Comparison of ENCODE assay signal across 7 cellular contexts in the genomic region with DNA sequence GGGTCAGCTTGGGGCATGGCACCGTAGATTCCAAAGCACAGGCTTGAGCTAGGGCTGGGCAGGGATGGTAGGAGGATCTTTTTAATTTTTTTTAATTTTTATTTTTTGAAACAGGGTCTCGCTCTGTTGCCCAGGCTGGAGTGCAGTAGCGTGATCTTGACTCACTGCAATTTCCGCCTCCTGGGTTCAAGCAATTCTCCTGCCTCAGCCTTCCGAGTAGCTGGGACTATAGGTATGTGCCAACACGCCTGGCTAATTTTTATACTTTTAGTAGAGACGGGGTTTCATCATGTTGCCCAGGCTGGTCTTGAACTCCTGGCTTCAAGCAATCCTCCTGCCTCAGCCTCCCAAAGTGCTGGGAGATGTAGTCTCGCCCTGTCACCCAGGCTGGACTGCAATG. TPM values are rescaled to one million over a fixed set of nuclear protein-coding genes. Genes with fewer than 3 reads are reported as not detected.
DNase-seq lines count a peak whose midpoint lies in the region; ATAC-seq and TF ChIP-seq lines count a peak whose summit lies in the region.
"Not testable (repeated sequence)": the region's sequence is repeated elsewhere in the genome, so short reads cannot be mapped to it uniquely, and the experiment has no call there.

No MANE protein-coding gene starts in this region.

- H3F3A ChIP-seq in OCI-LY1 (ENCODE audit: insufficient read depth, low read length), result not testable (repeated sequence)

- not testable (repeated sequence) for H2AFZ ChIP-seq in OCI-LY1 (ENCODE audit: low read length)

- H3K4me3 Mint-ChIP-seq in Calu3 (ENCODE audit: low read depth, unreplicated experiment) (peak overlapping the region; percentile 86), activated B cell treated with CpG ODN at 0.5 μM for 24 hours (peak overlapping the region; percentile 92)
- H3K4me3 Mint-ChIP-seq in activated T-helper 17 cell treated with anti-CD3 and anti-CD28 coated beads, Interleukin-2, amount 50 U/mL, for 72 hours, result peak overlapping the region; percentile 94
- H3K4me3 Mint-ChIP-seq in stimulated activated effector memory CD8-positive, alpha-beta T cell treated with anti-CD3 and anti-CD28 coated beads, Interleukin-12 subunit alpha, Interleukin-12 subunit beta, amount 100 ng/mL, for 72 hours, result peak overlapping the region; percentile 91

- intact Hi-C loops in Calu3 (cut with micrococcal nuclease; ENCODE audit: unreplicated experiment), result not testable (repeated sequence)
- intact Hi-C loops in activated B cell treated with CpG ODN at 0.5 μM for 24 hours (cut with micrococcal nuclease) (loop anchor here (1.0 to 5.0 kb wide), 2 partner anchors 8 to 237 kb away; no protein-coding TSS in a partner anchor), colonic mucosa (cut with DNase I) (loop anchor here (5.0 kb wide), 2 partner anchors 93 to 97 kb away; a partner anchor contains a TSS)

- H3K4me1 Mint-ChIP-seq in Calu3 (ENCODE audit: low read depth, unreplicated experiment) (peaks cover 67% of the 10 kb centered on the region), activated B cell treated with CpG ODN at 0.5 μM for 24 hours (peaks cover 80% of the 10 kb centered on the region)
- H3K4me1 Mint-ChIP-seq in activated T-helper 17 cell treated with anti-CD3 and anti-CD28 coated beads, Interleukin-2, amount 50 U/mL, for 72 hours, result peaks cover 40% of the 10 kb centered on the region
- H3K4me1 Mint-ChIP-seq in stimulated activated effector memory CD8-positive, alpha-beta T cell treated with anti-CD3 and anti-CD28 coated beads, Interleukin-12 subunit alpha, Interleukin-12 subunit beta, amount 100 ng/mL, for 72 hours, result peaks cover 85% of the 10 kb centered on the region

- peak overlapping the region; percentile 71; the same call in 1 of the 2 replicates for H3K4me2 ChIP-seq in OCI-LY1 (ENCODE audit: low read length)

- not testable (repeated sequence) for H3K9me3 ChIP-seq in OCI-LY1 (ENCODE audit: low read length); colonic mucosa; muscle layer of duodenum (ENCODE audit: control insufficient read depth in 1 of 2, low read length in 2 of 2)

- POLR2A ChIA-PET in activated B cell treated with CpG ODN at 0.5 μM for 24 hours (lab: Charles Lee), result interaction anchor here (0.9 to 33.0 kb wide), 6 partner anchors 3 to 1322 kb away, joined by 3 to 1155 read pairs (median 4); a partner anchor contains a TSS

- not testable (repeated sequence) for H4K20me1 ChIP-seq in OCI-LY1 (ENCODE audit: insufficient read depth, low read length)

- H3K27ac ChIP-seq in OCI-LY1 (ENCODE audit: low read depth, low read length, poor library complexity, severe bottlenecking) (peak overlapping the region; percentile 91), colonic mucosa (peak overlapping the region; percentile 78), muscle layer of duodenum (ENCODE audit: low read length) (peak overlapping the region; percentile 54)

- H3K79me2 ChIP-seq in OCI-LY1 (ENCODE audit: insufficient read depth, low read length), result not testable (repeated sequence)

- not testable (repeated sequence) for H3K9me2 ChIP-seq in OCI-LY1 (ENCODE audit: low read depth, low read length)

- H3K36me3 Mint-ChIP-seq in Calu3 (ENCODE audit: insufficient read depth, unreplicated experiment) (peaks cover 94% of the 10 kb centered on the region), activated B cell treated with CpG ODN at 0.5 μM for 24 hours (ENCODE audit: low read depth) (peaks cover 54% of the 10 kb centered on the region)
- peaks cover 84% of the 10 kb centered on the region for H3K36me3 Mint-ChIP-seq in activated T-helper 17 cell treated with anti-CD3 and anti-CD28 coated beads, Interleukin-2, amount 50 U/mL, for 72 hours (ENCODE audit: low read depth)
- peaks cover 86% of the 10 kb centered on the region for H3K36me3 Mint-ChIP-seq in stimulated activated effector memory CD8-positive, alpha-beta T cell treated with anti-CD3 and anti-CD28 coated beads, Interleukin-12 subunit alpha, Interleukin-12 subunit beta, amount 100 ng/mL, for 72 hours

- H3K27me3 ChIP-seq in OCI-LY1 (ENCODE audit: insufficient read depth, low read length); colonic mucosa; muscle layer of duodenum (ENCODE audit: low read depth, low read length): not testable (repeated sequence)

- not testable (repeated sequence) for H3K9me3 Mint-ChIP-seq in Calu3 (ENCODE audit: low read depth, unreplicated experiment); activated B cell treated with CpG ODN at 0.5 μM for 24 hours; activated T-helper 17 cell treated with anti-CD3 and anti-CD28 coated beads, Interleukin-2, amount 50 U/mL, for 72 hours; stimulated activated effector memory CD8-positive, alpha-beta T cell treated with anti-CD3 and anti-CD28 coated beads, Interleukin-12 subunit alpha, Interleukin-12 subunit beta, amount 100 ng/mL, for 72 hours

- H3K27me3 Mint-ChIP-seq in Calu3 (ENCODE audit: unreplicated experiment); activated B cell treated with CpG ODN at 0.5 μM for 24 hours; activated T-helper 17 cell treated with anti-CD3 and anti-CD28 coated beads, Interleukin-2, amount 50 U/mL, for 72 hours: not testable (repeated sequence)

- H3K9ac ChIP-seq in OCI-LY1 (ENCODE audit: low read length), result peak overlapping the region; percentile 47; the same call in 1 of the 2 replicates
- peak overlapping the region in 1 of 2 donors; percentile 54 for H3K9ac ChIP-seq in colonic mucosa (ENCODE audit: low read depth in 2 of 2, low read length in 2 of 2)

- not testable (repeated sequence) for ATAC-seq in activated B cell treated with CpG ODN at 0.5 μM for 24 hours (ENCODE audit: low read depth); activated T-helper 17 cell treated with anti-CD3 and anti-CD28 coated beads, Interleukin-2, amount 50 U/mL, for 72 hours (replicated peaks); stimulated activated effector memory CD8-positive, alpha-beta T cell treated with anti-CD3 and anti-CD28 coated beads, Interleukin-12 subunit alpha, Interleukin-12 subunit beta, amount 100 ng/mL, for 72 hours

- H3K4me1 ChIP-seq in OCI-LY1 (ENCODE audit: insufficient read depth, low read length, severe bottlenecking) (peaks cover 80% of the 10 kb centered on the region), colonic mucosa (peaks cover 20% of the 10 kb centered on the region), muscle layer of duodenum (ENCODE audit: control insufficient read depth in 1 of 2, insufficient read depth in 2 of 2, low read length in 2 of 2) (peaks cover 13 to 22% of the 10 kb centered on the region in 2 donors)

- H3K27ac Mint-ChIP-seq in Calu3 (ENCODE audit: unreplicated experiment) (peak overlapping the region; percentile 88), activated B cell treated with CpG ODN at 0.5 μM for 24 hours (peak overlapping the region; percentile 99)
- H3K27ac Mint-ChIP-seq in activated T-helper 17 cell treated with anti-CD3 and anti-CD28 coated beads, Interleukin-2, amount 50 U/mL, for 72 hours, result peak overlapping the region; percentile 98
- H3K27ac Mint-ChIP-seq in stimulated activated effector memory CD8-positive, alpha-beta T cell treated with anti-CD3 and anti-CD28 coated beads, Interleukin-12 subunit alpha, Interleukin-12 subunit beta, amount 100 ng/mL, for 72 hours, result peak overlapping the region; percentile 98

- not testable (repeated sequence) for H3K36me3 ChIP-seq in OCI-LY1 (ENCODE audit: insufficient read depth, low read length); colonic mucosa; muscle layer of duodenum (ENCODE audit: control insufficient read depth in 1 of 2, insufficient read depth in 2 of 2, low read length in 2 of 2)

- CTCF ChIA-PET in Calu3 (lab: Charles Lee), result interaction anchor here (1.3 kb wide), 1 partner anchor 9 kb away, joined by 4 read pairs; no protein-coding TSS in a partner anchor
- CTCF ChIA-PET in activated B cell treated with CpG ODN at 0.5 μM for 24 hours (lab: Charles Lee), result interaction anchor here (1.1 to 11.1 kb wide), 4 partner anchors 12 to 98 kb away, joined by 3 to 635 read pairs (median 196); a partner anchor contains a TSS

- not testable (repeated sequence) for DNase-seq in Calu3; activated B cell treated with CpG ODN at 0.5 μM for 24 hours; colonic mucosa; stimulated activated effector memory CD8-positive, alpha-beta T cell treated with anti-CD3 and anti-CD28 coated beads, Interleukin-12 subunit alpha, Interleukin-12 subunit beta, amount 100 ng/mL, for 72 hours (ENCODE audit: low spot score in 2 of 2)

- TF ChIP-seq CTCF in Calu3 (IDR thresholded peaks at IDR 0.05; ENCODE audit: unreplicated experiment); OCI-LY1 (IDR thresholded peaks at IDR 0.05; ENCODE audit: low read length); activated B cell treated with CpG ODN at 0.5 μM for 24 hours (IDR thresholded peaks at IDR 0.05); colonic mucosa (IDR thresholded peaks at IDR 0.05): not testable (repeated sequence)

- BruUV-seq in Calu3 (replicated peaks; lab: Mats Ljungman, UMichigan), result not testable (repeated sequence)

- not testable (repeated sequence) for H3K4me3 ChIP-seq in OCI-LY1 (ENCODE audit: low read depth, low read length, poor library complexity, severe bottlenecking); colonic mucosa; muscle layer of duodenum (ENCODE audit: low read depth in 1 of 2, low read length in 2 of 2)

RNA-seq across cellular contexts. Expression of a gene that starts 2.7 kb away (rescaled TPM):
- total RNA-seq in Calu3 (2022) (73.9 and 121 TPM in 2 replicates), activated B cell treated with CpG ODN at 0.5 μM for 24 hours (133 and 142 TPM in 2 replicates), colonic mucosa (10 to 100 TPM; 58.0 to 74.5 TPM)
- 100 to 1,000 TPM; 103 to 123 TPM for total RNA-seq in activated T-helper 17 cell treated with anti-CD3 and anti-CD28 coated beads, Interleukin-2, amount 50 U/mL, for 72 hours

RNA-seq across cellular contexts. Expression of a gene that starts 13.0 kb away (rescaled TPM):
- total RNA-seq in Calu3 (2022) (32.2 and 33.1 TPM in 2 replicates), activated B cell treated with CpG ODN at 0.5 μM for 24 hours (36.0 and 40.3 TPM in 2 replicates), colonic mucosa (10 to 100 TPM; 20.4 to 25.4 TPM)
- 10 to 100 TPM; 14.7 to 23.4 TPM for total RNA-seq in activated T-helper 17 cell treated with anti-CD3 and anti-CD28 coated beads, Interleukin-2, amount 50 U/mL, for 72 hours
